Comparison of ENCODE assay signal across 20 cellular contexts in the genomic region with DNA sequence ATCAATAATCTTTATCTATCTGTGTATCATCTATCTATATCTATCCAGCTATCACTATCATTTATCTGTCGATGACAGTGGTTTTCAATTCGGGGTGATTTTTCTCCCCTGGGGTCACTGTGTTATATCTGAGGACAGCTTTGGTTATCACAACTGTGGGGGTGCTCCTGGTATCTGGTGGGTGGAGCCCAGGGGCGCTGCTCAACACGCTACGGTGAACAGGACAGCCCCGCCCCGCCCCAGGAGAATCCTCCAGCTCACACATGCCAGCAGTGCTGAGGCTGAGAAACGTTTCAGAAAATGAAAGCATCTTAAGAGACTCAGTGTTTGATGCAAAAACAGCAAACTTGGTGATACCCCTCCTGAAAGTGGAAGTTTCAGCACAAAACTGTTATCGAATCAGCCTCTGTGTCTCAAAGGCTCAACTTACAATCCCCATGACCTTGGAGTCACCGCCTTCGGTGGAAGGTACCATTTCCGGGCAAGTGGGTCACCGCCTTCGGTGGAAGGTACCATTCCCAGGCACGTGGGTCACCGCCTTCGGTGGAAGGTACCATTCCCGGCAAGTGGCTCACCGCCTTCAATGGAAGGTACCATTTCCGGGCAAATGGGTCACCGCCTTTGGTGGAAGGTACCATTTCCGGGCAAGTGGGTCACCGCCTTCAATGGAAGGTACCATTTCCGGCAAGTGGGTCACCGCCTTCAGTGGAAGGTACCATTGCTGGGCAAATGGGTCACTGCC.
A peak's percentile ranks its signal among the peaks of the same experiment; 100 is the strongest.
DNase-seq lines count a peak whose midpoint lies in the region; ATAC-seq and TF ChIP-seq lines count a peak whose summit lies in the region.
"Had no signal": no experiment of that assay in that cellular context is flagged by ENCODE, and none has a peak within 500 bp of the region (broad histone marks: within the 10 kb centered on the region; RNA-seq: fewer than 3 reads in every experiment).

No MANE protein-coding gene starts in this region.

- no peaks in the 10 kb centered on the region for H3K4me1 Mint-ChIP-seq in activated B cell treated with CpG ODN at 0.5 μM for 24 hours
- H3K4me1 Mint-ChIP-seq: CD4-positive, CD25-positive, alpha-beta regulatory T cell had no signal

- no peaks in the 10 kb centered on the region for H3K27me3 Mint-ChIP-seq in activated B cell treated with CpG ODN at 0.5 μM for 24 hours
- H3K27me3 Mint-ChIP-seq: CD4-positive, CD25-positive, alpha-beta regulatory T cell had no signal

- no peaks in the 10 kb centered on the region for H3K36me3 ChIP-seq in HEK293 (ENCODE audit: control insufficient read depth in 2 of 2, insufficient read depth in 1 of 2, low read length in 2 of 2)
- H3K36me3 ChIP-seq: HAP-1 had no signal

- H3K9me3 Mint-ChIP-seq in activated B cell treated with CpG ODN at 0.5 μM for 24 hours = peaks cover 3% of the 10 kb centered on the region

- intact Hi-C loops in activated B cell treated with CpG ODN at 0.5 μM for 24 hours (cut with micrococcal nuclease) = no loop called here

- ATAC-seq in activated B cell treated with CpG ODN at 0.5 μM for 24 hours (ENCODE audit: low read depth) (peak; percentile 34), HG03442 (IDR thresholded peaks at IDR 0.05; ENCODE audit: unreplicated experiment) (no peak)
- ATAC-seq: GM12878, GM23338 had no signal

- H3K4me3 Mint-ChIP-seq in activated B cell treated with CpG ODN at 0.5 μM for 24 hours = no peak overlapping the region
- H3K4me3 Mint-ChIP-seq: CD4-positive, CD25-positive, alpha-beta regulatory T cell; GM23338; HFFc6 had no signal

- H3K36me3 Mint-ChIP-seq in activated B cell treated with CpG ODN at 0.5 μM for 24 hours (ENCODE audit: low read depth) = no peaks in the 10 kb centered on the region

- no peak overlapping the region for H3K27ac Mint-ChIP-seq in activated B cell treated with CpG ODN at 0.5 μM for 24 hours
- H3K27ac Mint-ChIP-seq: CD4-positive, CD25-positive, alpha-beta regulatory T cell; GM23338; HFFc6 had no signal

- CTCF ChIA-PET in HEK293 (lab: Yijun Ruan, JAX) (no interaction called here), activated B cell treated with CpG ODN at 0.5 μM for 24 hours (lab: Charles Lee) (no interaction called here)

- H3K9me3 ChIP-seq in HEK293 (ENCODE audit: control insufficient read depth, insufficient read depth, low read depth, low read length) = no peaks in the 10 kb centered on the region
- H3K9me3 ChIP-seq: HAP-1 had no signal

- H3K4me3 ChIP-seq in HEK293 (ENCODE audit: low read depth, low read length) = no peak overlapping the region
- H3K4me3 ChIP-seq: BLaER1 treated with 17β-estradiol and CSF1 and Interleukin-3, amounts not matched to agents 10 nM and 100 nM; GM12878; GM23338; HAP-1 had no signal

- no peak overlapping the region for H3K27ac ChIP-seq in HEK293 (ENCODE audit: extremely low read depth, low read depth, low read length)
- H3K27ac ChIP-seq: 22Rv1; BLaER1 treated with 17β-estradiol and CSF1 and Interleukin-3, amounts not matched to agents 10 nM and 100 nM; HL-60 had no signal

- peak; percentile 1 for DNase-seq in NOMO-1 treated with DMSO at 0.1 percent for 48 hours (lab: John Stamatoyannopoulos, UW; ENCODE audit: unreplicated experiment)
- no peak for DNase-seq in NOMO-1 (lab: John Stamatoyannopoulos, UW; ENCODE audit: unreplicated experiment in 2 of 2)
- DNase-seq in activated B cell treated with CpG ODN at 0.5 μM for 24 hours = no peak
- peak; percentile 28 for DNase-seq in mesenteric fat pad (ENCODE audit: low spot score)
- no peak for DNase-seq in stimulated activated CD4-positive, alpha-beta T cell treated with anti-CD3 and anti-CD28 coated beads, Interleukin-4, amount 100 ng/mL, for 1 hour
- DNase-seq in T1000 (lab: John Stamatoyannopoulos, UW) = no peak
- DNase-seq: AML-193; Calu3; CD4-positive, CD25-positive, alpha-beta regulatory T cell; DMS 273 treated with DMSO at 0.1 percent for 48 hours; DMS79; HFFc6 had no signal

- TF ChIP-seq CTCF in HEK293 (tag by site-specific recombination; IDR thresholded peaks at IDR 0.05) (no peak), activated B cell treated with CpG ODN at 0.5 μM for 24 hours (IDR thresholded peaks at IDR 0.05) (no peak)

- POLR2A ChIA-PET in HEK293 (lab: Yijun Ruan, JAX) = no interaction called here
- POLR2A ChIA-PET in activated B cell treated with CpG ODN at 0.5 μM for 24 hours (lab: Charles Lee) = no interaction called here

- no peaks in the 10 kb centered on the region for H3K4me1 ChIP-seq in HEK293 (ENCODE audit: control insufficient read depth, insufficient read depth, low read length)
- H3K4me1 ChIP-seq: BLaER1 treated with 17β-estradiol and CSF1 and Interleukin-3, amounts not matched to agents 10 nM and 100 nM; HAP-1 had no signal

TF ChIP-seq in HEK293, 187 proteins besides CTCF, POLR2A, EP300 and RAD21:
- TF ChIP-seq ZNF610 (tag by site-specific recombination; IDR thresholded peaks at IDR 0.05; ENCODE audit: borderline replicate concordance) = no peak
- TF ChIP-seq, protein P1, sequence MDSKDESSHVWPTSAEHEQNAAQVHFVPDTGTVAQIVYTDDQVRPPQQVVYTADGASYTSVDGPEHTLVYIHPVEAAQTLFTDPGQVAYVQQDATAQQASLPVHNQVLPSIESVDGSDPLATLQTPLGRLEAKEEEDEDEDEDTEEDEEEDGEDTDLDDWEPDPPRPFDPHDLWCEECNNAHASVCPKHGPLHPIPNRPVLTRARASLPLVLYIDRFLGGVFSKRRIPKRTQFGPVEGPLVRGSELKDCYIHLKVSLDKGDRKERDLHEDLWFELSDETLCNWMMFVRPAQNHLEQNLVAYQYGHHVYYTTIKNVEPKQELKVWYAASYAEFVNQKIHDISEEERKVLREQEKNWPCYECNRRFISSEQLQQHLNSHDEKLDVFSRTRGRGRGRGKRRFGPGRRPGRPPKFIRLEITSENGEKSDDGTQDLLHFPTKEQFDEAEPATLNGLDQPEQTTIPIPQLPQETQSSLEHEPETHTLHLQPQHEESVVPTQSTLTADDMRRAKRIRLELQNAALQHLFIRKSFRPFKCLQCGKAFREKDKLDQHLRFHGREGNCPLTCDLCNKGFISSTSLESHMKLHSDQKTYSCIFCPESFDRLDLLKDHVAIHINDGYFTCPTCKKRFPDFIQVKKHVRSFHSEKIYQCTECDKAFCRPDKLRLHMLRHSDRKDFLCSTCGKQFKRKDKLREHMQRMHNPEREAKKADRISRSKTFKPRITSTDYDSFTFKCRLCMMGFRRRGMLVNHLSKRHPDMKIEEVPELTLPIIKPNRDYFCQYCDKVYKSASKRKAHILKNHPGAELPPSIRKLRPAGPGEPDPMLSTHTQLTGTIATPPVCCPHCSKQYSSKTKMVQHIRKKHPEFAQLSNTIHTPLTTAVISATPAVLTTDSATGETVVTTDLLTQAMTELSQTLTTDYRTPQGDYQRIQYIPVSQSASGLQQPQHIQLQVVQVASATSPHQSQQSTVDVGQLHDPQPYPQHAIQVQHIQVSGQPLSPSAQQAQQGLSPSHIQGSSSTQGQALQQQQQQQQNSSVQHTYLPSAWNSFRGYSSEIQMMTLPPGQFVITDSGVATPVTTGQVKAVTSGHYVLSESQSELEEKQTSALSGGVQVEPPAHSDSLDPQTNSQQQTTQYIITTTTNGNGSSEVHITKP (tag by site-specific recombination; IDR thresholded peaks at IDR 0.05) = peak; percentile 60; the same call in 1 of the 2 replicates
- TF ChIP-seq ZNF658 (tag by site-specific recombination; IDR thresholded peaks at IDR 0.05) = no peak

Comparison
In these comparisons a context has a peak if more than half of its experiments do, and no peak if none do; other contexts are left out.
1. DNase-seq: peak in NOMO-1 treated with DMSO at 0.1 percent for 48 hours (single experiment) and mesenteric fat pad (single experiment); none in NOMO-1 (0 of 2), activated B cell treated with CpG ODN at 0.5 μM for 24 hours (single experiment), stimulated activated CD4-positive, alpha-beta T cell treated with anti-CD3 and anti-CD28 coated beads, Interleukin-4, amount 100 ng/mL, for 1 hour (single experiment) and T1000 (single experiment).